ENCODE assay signal across 1 cellular context in the genomic region with DNA sequence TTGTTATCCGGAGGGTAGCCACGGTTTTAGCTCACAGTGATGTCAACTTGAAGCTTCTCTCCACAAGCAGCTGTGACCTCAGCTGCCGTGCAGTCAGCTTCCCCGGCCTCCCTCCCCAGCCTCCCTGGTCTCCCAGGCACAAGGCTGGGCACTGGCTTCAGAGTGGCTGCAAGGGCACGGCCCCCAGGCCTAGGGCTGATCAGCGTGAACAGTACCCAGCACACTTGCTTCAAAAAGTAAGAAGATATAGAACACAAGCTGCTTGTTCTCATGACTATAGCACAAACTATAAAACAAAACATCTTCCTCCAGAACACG.
TF ChIP-seq lines count a peak whose summit lies in the region.

No MANE protein-coding gene starts in this region.

TF ChIP-seq in IMR-90, 13 proteins besides CTCF, POLR2A, EP300 and RAD21 (continued from another document):
- TF ChIP-seq, protein P1, sequence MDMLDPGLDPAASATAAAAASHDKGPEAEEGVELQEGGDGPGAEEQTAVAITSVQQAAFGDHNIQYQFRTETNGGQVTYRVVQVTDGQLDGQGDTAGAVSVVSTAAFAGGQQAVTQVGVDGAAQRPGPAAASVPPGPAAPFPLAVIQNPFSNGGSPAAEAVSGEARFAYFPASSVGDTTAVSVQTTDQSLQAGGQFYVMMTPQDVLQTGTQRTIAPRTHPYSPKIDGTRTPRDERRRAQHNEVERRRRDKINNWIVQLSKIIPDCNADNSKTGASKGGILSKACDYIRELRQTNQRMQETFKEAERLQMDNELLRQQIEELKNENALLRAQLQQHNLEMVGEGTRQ (IDR thresholded peaks at IDR 0.05; ENCODE audit: low read depth, low read length) = no peak
TF ChIP-seq in IMR-90: peak in this region for 0.
